ENCODE assay signal across 9 cellular contexts in genomic region chr2:237998530-237998929, GRCh38. TPM values are rescaled to one million over a fixed set of nuclear protein-coding genes. Genes with fewer than 3 reads are reported as not detected.
DNase-seq lines count a peak whose midpoint lies in the region; ATAC-seq and TF ChIP-seq lines count a peak whose summit lies in the region.
"Had no signal": no experiment of that assay in that cellular context is flagged by ENCODE, and none has a peak within 500 bp of the region (broad histone marks: within the 10 kb centered on the region; RNA-seq: fewer than 3 reads in every experiment).

No MANE protein-coding gene starts in this region.

- TF ChIP-seq CTCF in testis (IDR thresholded peaks at IDR 0.05) (no peak), BE2C (IDR thresholded peaks at IDR 0.05; ENCODE audit: low read depth, low read length) (no peak)

- peaks cover 28% of the 10 kb centered on the region for H3K36me3 Mint-ChIP-seq in T-cell

- no peak overlapping the region for H3K27ac ChIP-seq in testis

- peak overlapping the region; percentile 88 to 89 for H3K27ac Mint-ChIP-seq in T-cell

- H3K4me3 ChIP-seq in testis, result no peak overlapping the region
- H3K4me3 ChIP-seq in BE2C (ENCODE audit: low read depth, low read length), result no peak overlapping the region

- no peak for TF ChIP-seq POLR2A in testis (IDR thresholded peaks at IDR 0.05)

- H3K4me1 Mint-ChIP-seq in T-cell, result peaks cover 37 to 46% (median 39%) of the 10 kb centered on the region in 3 donors

- H3K4me1 ChIP-seq in testis (no peaks in the 10 kb centered on the region), BE2C (no peaks in the 10 kb centered on the region)

- H3K9me3 Mint-ChIP-seq in T-cell, result no peaks in the 10 kb centered on the region

- intact Hi-C loops in testis (cut with DNase I; ENCODE audit: low total_unique reads), result no loop called here

- CTCF ChIA-PET in T-cell (lab: Charles Lee), result interaction anchor here (0.6 to 1.3 kb wide), 3 partner anchors 11 to 1078 kb away, joined by 3 to 4 read pairs (median 4); no protein-coding TSS in a partner anchor

- no peaks in the 10 kb centered on the region for H3K27me3 Mint-ChIP-seq in T-cell
- H3K27me3 Mint-ChIP-seq: naive B cell had no signal

- WGBS in testis, 2 donors, result 82 to 86% methylated on average over 4 of the region's 4 CpGs

- no peaks in the 10 kb centered on the region for H3K27me3 ChIP-seq in testis
- no peaks in the 10 kb centered on the region for H3K27me3 ChIP-seq in BE2C

- no peaks in the 10 kb centered on the region for H3K36me3 ChIP-seq in testis (ENCODE audit: low read depth, missing control alignments)
- H3K36me3 ChIP-seq in BE2C, result peaks cover 4% of the 10 kb centered on the region; the same call in 1 of the 2 replicates

- ATAC-seq in GM18870 (IDR thresholded peaks at IDR 0.05; ENCODE audit: unreplicated experiment) (peak; percentile 86), HG02642 (IDR thresholded peaks at IDR 0.05; ENCODE audit: poor library complexity, unreplicated experiment) (peak; percentile 81), T-cell (replicated peaks in 1 of 4) (peak; percentile 20 to 58 (median 44)), HG03139 (IDR thresholded peaks at IDR 0.05; ENCODE audit: unreplicated experiment) (no peak)

- DNase-seq in T-cell (no peak), lung microvascular endothelial cell (ENCODE audit: low read depth in 2 of 2) (peak; percentile 54 to 97), testis (no peak), DMS153 treated with DMSO at 0.1 percent for 48 hours (lab: John Stamatoyannopoulos, UW; ENCODE audit: unreplicated experiment) (no peak), BE2C (no peak)
- DNase-seq: naive B cell had no signal

- H3K9me3 ChIP-seq in testis, result no peaks in the 10 kb centered on the region
- no peaks in the 10 kb centered on the region for H3K9me3 ChIP-seq in BE2C

- POLR2A ChIA-PET in T-cell (lab: Charles Lee), result interaction anchor here in 1 of 2 donors (0.6 kb wide), 1 partner anchor 11 kb away, joined by 5 read pairs; no protein-coding TSS in a partner anchor

- peak overlapping the region; percentile 54 to 68 (median 65) for H3K4me3 Mint-ChIP-seq in T-cell
- H3K4me3 Mint-ChIP-seq: naive B cell had no signal

RNA-seq across cellular contexts. Expression of gene UBE2F, which starts 31.7 kb away (rescaled TPM):
- 10 to 100 TPM; 35.1 to 53.6 (median 37.3) TPM for total RNA-seq in T-cell
- 27.7 and 31.2 TPM in 2 replicates for total RNA-seq in lung microvascular endothelial cell
- total RNA-seq in testis, result 10 to 100 TPM; 72.8 to 77.8 TPM
- 68.3 TPM for polyA plus RNA-seq in testis (ENCODE audit: insufficient read depth, low read depth, low replicate concordance)
- 51.8 TPM for polyA plus RNA-seq in BE2C (2012; ENCODE audit: insufficient read depth, insufficient read length, low read depth)

Comparison
In these comparisons a context has a peak if more than half of its experiments do, and no peak if none do; other contexts are left out.
1. DNase-seq: peak in lung microvascular endothelial cell (2 of 2); none in T-cell (0 of 34), testis (single experiment), DMS153 treated with DMSO at 0.1 percent for 48 hours (single experiment) and BE2C (single experiment).